ENCODE assay signal across 20 cellular contexts in genomic region chr9:137960496-137960895, GRCh38.
DNase-seq lines count a peak whose midpoint lies in the region; ATAC-seq and TF ChIP-seq lines count a peak whose summit lies in the region.
"Had no signal": no experiment of that assay in that cellular context is flagged by ENCODE, and none has a peak within 500 bp of the region (broad histone marks: within the 10 kb centered on the region; RNA-seq: fewer than 3 reads in every experiment).

No MANE protein-coding gene starts in this region.

- no peak for DNase-seq in stimulated activated naive CD8-positive, alpha-beta T cell treated with anti-CD3 and anti-CD28 coated beads, Interleukin-15, amount 100 ng/mL, for 72 hours
- DNase-seq in stimulated activated naive CD8-positive, alpha-beta T cell treated with anti-CD3 and anti-CD28 coated beads, Interleukin-15, Interleukin-2, amounts not matched to agents 100 U/mL and 50 U/mL, for 24 hours: no peak
- peak in 2 of 3 donors; percentile 24 to 37 for DNase-seq in Peyer's patch
- peak; percentile 70 for DNase-seq in iPS-NIHi11 (ENCODE audit: low spot score)
- no peak for DNase-seq in upper lobe of right lung
- DNase-seq in NCI-H510A (lab: John Stamatoyannopoulos, UW): no peak
- DNase-seq: activated B cell treated with CpG ODN at 0.5 μM for 24 hours; activated gamma-delta T cell; anterior cingulate cortex; CD4-positive, alpha-beta memory T cell; cerebellar nuclear complex; GOT3; nucleus accumbens; right lobe of liver; SHP77 treated with DMSO at 0.1 percent for 48 hours; T-helper 1 cell had no signal

- intact Hi-C loops in upper lobe of right lung (cut with DNase I): no loop called here

- no peak for TF ChIP-seq CTCF in Peyer's patch (IDR thresholded peaks at IDR 0.05)
- peak; percentile 11 for TF ChIP-seq CTCF in upper lobe of right lung (IDR thresholded peaks at IDR 0.05)

- H3K36me3 ChIP-seq in Peyer's patch: no peaks in the 10 kb centered on the region
- no peaks in the 10 kb centered on the region for H3K36me3 ChIP-seq in upper lobe of right lung
- H3K36me3 ChIP-seq: right lobe of liver had no signal

- no peak overlapping the region for H3K4me3 Mint-ChIP-seq in stimulated activated naive CD8-positive, alpha-beta T cell treated with anti-CD3 and anti-CD28 coated beads, Interleukin-15, amount 100 ng/mL, for 72 hours
- H3K4me3 Mint-ChIP-seq: activated B cell treated with CpG ODN at 0.5 μM for 24 hours; CD4-positive, alpha-beta memory T cell had no signal

- H3K4me1 ChIP-seq in Peyer's patch (no peaks in the 10 kb centered on the region), upper lobe of right lung (no peaks in the 10 kb centered on the region)
- H3K4me1 ChIP-seq: right lobe of liver had no signal

- ATAC-seq in stimulated activated naive CD8-positive, alpha-beta T cell treated with anti-CD3 and anti-CD28 coated beads, Interleukin-15, amount 100 ng/mL, for 72 hours: peak; percentile 31
- no peak for ATAC-seq in stimulated activated naive CD8-positive, alpha-beta T cell treated with anti-CD3 and anti-CD28 coated beads, Interleukin-15, Interleukin-2, amounts not matched to agents 100 U/mL and 50 U/mL, for 24 hours
- ATAC-seq in upper lobe of right lung (no peak), GM19467 (IDR thresholded peaks at IDR 0.05; ENCODE audit: unreplicated experiment) (no peak), GM19397 (IDR thresholded peaks at IDR 0.05; ENCODE audit: unreplicated experiment) (no peak)
- ATAC-seq: mucosa of descending colon had no signal

- no peaks in the 10 kb centered on the region for H3K9me3 ChIP-seq in Peyer's patch
- no peaks in the 10 kb centered on the region for H3K9me3 ChIP-seq in upper lobe of right lung
- H3K9me3 ChIP-seq: mucosa of descending colon, right lobe of liver had no signal

- peaks cover 0 to 18% of the 10 kb centered on the region in 2 donors for H3K9me3 Mint-ChIP-seq in stimulated activated naive CD8-positive, alpha-beta T cell treated with anti-CD3 and anti-CD28 coated beads, Interleukin-15, amount 100 ng/mL, for 72 hours
- H3K9me3 Mint-ChIP-seq: activated B cell treated with CpG ODN at 0.5 μM for 24 hours had no signal

- no peak overlapping the region for H3K27ac ChIP-seq in Peyer's patch
- no peak overlapping the region for H3K27ac ChIP-seq in upper lobe of right lung
- H3K27ac ChIP-seq: hepatocyte, right lobe of liver had no signal

- no peak overlapping the region for H3K27ac Mint-ChIP-seq in stimulated activated naive CD8-positive, alpha-beta T cell treated with anti-CD3 and anti-CD28 coated beads, Interleukin-15, amount 100 ng/mL, for 72 hours
- H3K27ac Mint-ChIP-seq: activated B cell treated with CpG ODN at 0.5 μM for 24 hours; CD4-positive, alpha-beta memory T cell had no signal

- H3K27me3 Mint-ChIP-seq in stimulated activated naive CD8-positive, alpha-beta T cell treated with anti-CD3 and anti-CD28 coated beads, Interleukin-15, amount 100 ng/mL, for 72 hours: peaks cover 28% of the 10 kb centered on the region

- H3K27me3 ChIP-seq in Peyer's patch (no peaks in the 10 kb centered on the region), upper lobe of right lung (no peaks in the 10 kb centered on the region)
- H3K27me3 ChIP-seq: hepatocyte, right lobe of liver had no signal

- TF ChIP-seq POLR2A in Peyer's patch (IDR thresholded peaks at IDR 0.05): no peak

- no peaks in the 10 kb centered on the region for H3K4me1 Mint-ChIP-seq in stimulated activated naive CD8-positive, alpha-beta T cell treated with anti-CD3 and anti-CD28 coated beads, Interleukin-15, amount 100 ng/mL, for 72 hours
- H3K4me1 Mint-ChIP-seq: activated B cell treated with CpG ODN at 0.5 μM for 24 hours had no signal

- no peak overlapping the region for H3K4me3 ChIP-seq in Peyer's patch
- H3K4me3 ChIP-seq in upper lobe of right lung: no peak overlapping the region
- H3K4me3 ChIP-seq: hepatocyte, mucosa of descending colon, right lobe of liver had no signal

Comparison
In these comparisons a context has a peak if more than half of its experiments do, and no peak if none do; other contexts are left out.
1. DNase-seq: peak in Peyer's patch (2 of 3) and iPS-NIHi11 (single experiment); none in stimulated activated naive CD8-positive, alpha-beta T cell treated with anti-CD3 and anti-CD28 coated beads, Interleukin-15, amount 100 ng/mL, for 72 hours (0 of 2), stimulated activated naive CD8-positive, alpha-beta T cell treated with anti-CD3 and anti-CD28 coated beads, Interleukin-15, Interleukin-2, amounts not matched to agents 100 U/mL and 50 U/mL, for 24 hours (single experiment), upper lobe of right lung (single experiment) and NCI-H510A (single experiment).